21 cellular contexts compared by ENCODE assay signal in the genomic region with DNA sequence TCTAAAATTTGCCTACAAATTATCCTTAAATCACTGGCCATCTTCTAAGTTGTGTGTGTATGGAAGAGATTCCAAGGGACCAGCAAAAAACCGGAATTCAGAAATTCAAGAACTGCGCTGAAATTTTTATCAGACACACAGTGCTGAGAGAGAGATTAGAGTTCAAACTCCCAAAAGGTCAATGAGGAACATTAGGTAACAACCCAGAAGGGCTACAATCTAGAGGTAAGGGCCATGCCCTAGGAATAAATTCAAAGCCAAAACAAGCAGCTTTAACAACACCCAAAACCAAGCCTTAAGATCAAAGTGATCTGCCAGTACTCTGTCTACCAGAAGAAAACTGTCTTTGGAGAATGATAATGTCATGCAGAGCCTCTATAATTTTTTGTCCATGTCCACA. TPM values are rescaled to one million over a fixed set of nuclear protein-coding genes. Genes with fewer than 3 reads are reported as not detected.
DNase-seq lines count a peak whose midpoint lies in the region; ATAC-seq, FAIRE-seq and TF ChIP-seq lines count a peak whose summit lies in the region.
"Had no signal": no experiment of that assay in that cellular context is flagged by ENCODE, and none has a peak within 500 bp of the region (broad histone marks: within the 10 kb centered on the region; RNA-seq: fewer than 3 reads in every experiment).

No MANE protein-coding gene starts in this region.

- H3K4me1 ChIP-seq in astrocyte (ENCODE audit: insufficient read depth, low read length) = peaks cover 4% of the 10 kb centered on the region
- no peaks in the 10 kb centered on the region for H3K4me1 ChIP-seq in HepG2 (ENCODE audit: insufficient read depth, low read length)
- H3K4me1 ChIP-seq: BE2C, Caco-2 had no signal

- no peak overlapping the region for H3K4me3 Mint-ChIP-seq in astrocyte (ENCODE audit: unreplicated experiment)
- H3K4me3 Mint-ChIP-seq in neural crest cell = no peak overlapping the region
- H3K4me3 Mint-ChIP-seq in Calu3 (ENCODE audit: low read depth, unreplicated experiment) = no peak overlapping the region
- H3K4me3 Mint-ChIP-seq: CD4-positive, alpha-beta T cell; H9 had no signal

- intact Hi-C loops in HepG2 (cut with micrococcal nuclease; ENCODE audit: unreplicated experiment) = no loop called here
- intact Hi-C loops in Calu3 (cut with micrococcal nuclease; ENCODE audit: unreplicated experiment) = no loop called here

- no peak for FAIRE-seq in astrocyte (lab: Jason Lieb, UNC)
- peak; percentile 21 for FAIRE-seq in HepG2 (lab: Jason Lieb, UNC)
- FAIRE-seq: GM12891, H1, K562 had no signal

- H3K79me2 ChIP-seq in astrocyte (ENCODE audit: insufficient read depth, low read length) (no peaks in the 10 kb centered on the region), HepG2 (ENCODE audit: insufficient read depth, low read length) (no peaks in the 10 kb centered on the region)

- H2AFZ ChIP-seq in astrocyte (ENCODE audit: low read depth, low read length) (no peak overlapping the region), HepG2 (ENCODE audit: low read length) (no peak overlapping the region)

- TF ChIP-seq EP300 in HepG2 (IDR thresholded peaks at IDR 0.05; ENCODE audit: low read depth in 2 of 2, low read length in 2 of 2) (no peak), HepG2 (CRISPR knock-in tag; IDR thresholded peaks at IDR 0.05; ENCODE audit: borderline replicate concordance) (no peak)

- H3K4me3 ChIP-seq in astrocyte (ENCODE audit: insufficient read depth, low read depth, low read length) (no peak overlapping the region), HepG2 (replicated peaks in 1 of 3; ENCODE audit: insufficient read depth in 1 of 3, low read depth in 2 of 3, low read length in 3 of 3) (no peak overlapping the region)
- H3K4me3 ChIP-seq: K562 had no signal

- DNase-seq in EL (peak; percentile 34), astrocyte (ENCODE audit: low read depth) (no peak), HepG2 (ENCODE audit: low spot score) (no peak), neural crest cell (ENCODE audit: low read depth, low spot score) (no peak), DMS 273 (lab: John Stamatoyannopoulos, UW; ENCODE audit: unreplicated experiment) (no peak), medulla oblongata (ENCODE audit: extremely low spot score) (no peak), Calu3 (no peak)
- DNase-seq: ACHN; BE2C; C1 segment of cervical spinal cord; Caco-2; CD4-positive, alpha-beta T cell; DMS79 treated with DMSO at 0.1 percent for 48 hours; H9; IMR-90 had no signal

- H3K27me3 ChIP-seq in astrocyte (ENCODE audit: insufficient read depth, low read length) (no peaks in the 10 kb centered on the region), HepG2 (ENCODE audit: control insufficient read depth in 1 of 2, insufficient read depth in 2 of 2, low read length in 2 of 2) (no peaks in the 10 kb centered on the region)
- H3K27me3 ChIP-seq: BE2C had no signal

- TF ChIP-seq CTCF in astrocyte (IDR thresholded peaks at IDR 0.05; ENCODE audit: insufficient read depth, low read depth, low read length) = no peak
- TF ChIP-seq CTCF in HepG2 (CRISPR knock-in tag; IDR thresholded peaks at IDR 0.05) = no peak
- no peak for TF ChIP-seq CTCF in neural crest cell (conservative IDR thresholded peaks at IDR 0.05)
- no peak for TF ChIP-seq CTCF in Calu3 (IDR thresholded peaks at IDR 0.05; ENCODE audit: unreplicated experiment)

- no peak for ATAC-seq in HepG2
- ATAC-seq in HG03469 (IDR thresholded peaks at IDR 0.05; ENCODE audit: unreplicated experiment) = no peak
- ATAC-seq: K562 had no signal

- H3K9me3 Mint-ChIP-seq in astrocyte (ENCODE audit: unreplicated experiment) (no peaks in the 10 kb centered on the region), neural crest cell (no peaks in the 10 kb centered on the region), Calu3 (ENCODE audit: low read depth, unreplicated experiment) (no peaks in the 10 kb centered on the region)
- H3K9me3 Mint-ChIP-seq: CD4-positive, alpha-beta T cell; H9 had no signal

- CTCF ChIA-PET in HepG2 (lab: Yijun Ruan, JAX; ENCODE audit: low intra/inter-chr PET ratio, low total read pairs) (no interaction called here), Calu3 (lab: Charles Lee) (interaction anchor here (0.7 kb wide), 1 partner anchor 192 kb away, joined by 4 read pairs; no protein-coding TSS in a partner anchor)

- no peaks in the 10 kb centered on the region for H3K9me3 ChIP-seq in astrocyte (ENCODE audit: insufficient read depth, low read depth, low read length)
- no peaks in the 10 kb centered on the region for H3K9me3 ChIP-seq in HepG2 (ENCODE audit: low read length)
- H3K9me3 ChIP-seq: BE2C, Caco-2 had no signal

- H3K4me2 ChIP-seq in astrocyte (ENCODE audit: low read length) = no peak overlapping the region
- H3K4me2 ChIP-seq in HepG2 (ENCODE audit: low read depth, low read length) = no peak overlapping the region

- WGBS in HepG2 (ENCODE audit: low lambda C conversion rate) = 97% methylated on average over 2 of the region's 2 CpGs

- no peak overlapping the region for H3K27ac ChIP-seq in astrocyte (ENCODE audit: low read depth, low read length)
- no peak overlapping the region for H3K27ac ChIP-seq in HepG2 (ENCODE audit: extremely low read length, insufficient read depth, low read length)
- H3K27ac ChIP-seq: HL-60 had no signal

- no peak overlapping the region for H3K9ac ChIP-seq in astrocyte (ENCODE audit: low read length)
- no peak overlapping the region for H3K9ac ChIP-seq in HepG2 (ENCODE audit: insufficient read depth, low read depth, low read length)

- TF ChIP-seq POLR2A in HepG2 (IDR thresholded peaks at IDR 0.05; ENCODE audit: insufficient read depth in 1 of 2, low read depth in 2 of 2, low read length in 2 of 2) = no peak

- H3K27ac Mint-ChIP-seq in astrocyte (ENCODE audit: unreplicated experiment) = peak overlapping the region; percentile 2
- peak overlapping the region; percentile 36 for H3K27ac Mint-ChIP-seq in neural crest cell (ENCODE audit: unreplicated experiment)
- no peak overlapping the region for H3K27ac Mint-ChIP-seq in Calu3 (ENCODE audit: unreplicated experiment)
- H3K27ac Mint-ChIP-seq: CD4-positive, alpha-beta T cell; H9 had no signal

- no peak for TF ChIP-seq RAD21 in HepG2 (CRISPR knock-in tag; IDR thresholded peaks at IDR 0.05)

- POLR2A ChIA-PET in HepG2 (lab: Yijun Ruan, JAX) = no interaction called here

- H3K36me3 Mint-ChIP-seq in astrocyte (ENCODE audit: low read depth, unreplicated experiment) (peaks cover 2% of the 10 kb centered on the region), neural crest cell (ENCODE audit: low read depth) (peaks cover 4% of the 10 kb centered on the region), Calu3 (ENCODE audit: insufficient read depth, unreplicated experiment) (no peaks in the 10 kb centered on the region)

- H3K27me3 Mint-ChIP-seq in astrocyte (ENCODE audit: low read depth, unreplicated experiment) (no peaks in the 10 kb centered on the region), neural crest cell (ENCODE audit: low read depth) (no peaks in the 10 kb centered on the region), Calu3 (ENCODE audit: unreplicated experiment) (no peaks in the 10 kb centered on the region)
- H3K27me3 Mint-ChIP-seq: CD4-positive, alpha-beta T cell had no signal

- in situ Hi-C loops in HepG2 (cut with HindIII; ENCODE audit: extremely low pct_ligation_motif_present, low pct_unique_long_range_greater_than_20kb) = no loop called here

- no peaks in the 10 kb centered on the region for H3K36me3 ChIP-seq in astrocyte (ENCODE audit: insufficient read depth, low read length)
- H3K36me3 ChIP-seq in HepG2 (replicated peaks in 1 of 2; ENCODE audit: control insufficient read depth in 1 of 2, insufficient read depth in 2 of 2, low read length in 2 of 2) = no peaks in the 10 kb centered on the region; a peak in 2 of 5 replicates

- H4K20me1 ChIP-seq in astrocyte (ENCODE audit: insufficient read depth, low read length) = no peaks in the 10 kb centered on the region
- no peaks in the 10 kb centered on the region for H4K20me1 ChIP-seq in HepG2 (ENCODE audit: insufficient read depth, low read length)

- BruUV-seq in HepG2 (replicated peaks; lab: Mats Ljungman, UMichigan) = no TSS peak
- no TSS peak for BruUV-seq in Calu3 (replicated peaks; lab: Mats Ljungman, UMichigan)

- H3K4me1 Mint-ChIP-seq in astrocyte (ENCODE audit: low read depth, unreplicated experiment) (no peaks in the 10 kb centered on the region), neural crest cell (no peaks in the 10 kb centered on the region), Calu3 (ENCODE audit: low read depth, unreplicated experiment) (no peaks in the 10 kb centered on the region)
- H3K4me1 Mint-ChIP-seq: H9 had no signal

RNA-seq across cellular contexts. Expression of a gene that starts 17.8 kb away (rescaled TPM):
- total RNA-seq in astrocyte (7.0 and 9.2 TPM in 2 replicates), HepG2 (2016; rRNA removed; fragmentation: Illumina TruSeq; extraction: Trizol) (1.9 TPM in 2 replicates), neural crest cell (21.9 and 23.5 TPM in 2 replicates), Calu3 (2022) (1.7 and 1.8 TPM in 2 replicates)
- total RNA-seq in HepG2 (2016; cell fraction: cytosol; rRNA removed; fragmentation: Illumina TruSeq; extraction: Trizol; ENCODE audit: low read depth) = 1.3 TPM in 2 replicates
- 1.8 and 2.0 TPM in 2 replicates for total RNA-seq in HepG2 (2016; cell fraction: insoluble cytoplasmic fraction; rRNA removed; fragmentation: Illumina TruSeq; extraction: Trizol)
- total RNA-seq in HepG2 (2016; cell fraction: membrane; rRNA removed; fragmentation: Illumina TruSeq; extraction: Trizol) = 1.8 and 2.4 TPM in 2 replicates
- total RNA-seq in HepG2 (2016; cell fraction: nucleus; rRNA removed; fragmentation: Illumina TruSeq; extraction: Trizol) = 2.2 TPM in 2 replicates
- 1.4 and 1.7 TPM in 2 replicates for polyA plus RNA-seq in HepG2 (2011; rRNA removed)
- polyA plus RNA-seq in HepG2 (2011; cell fraction: cytosol; rRNA removed) = 0.78 and 0.99 TPM in 2 replicates
- 1.0 and 1.6 TPM in 2 replicates for polyA plus RNA-seq in HepG2 (2011; cell fraction: nucleus; rRNA removed)
- 1.9 and 2.1 TPM in 2 replicates for polyA plus RNA-seq in HepG2 (2012)
- 1.4 and 1.6 TPM in 2 replicates for polyA plus RNA-seq in HepG2 (2016; cell fraction: cytosol; fragmentation: Illumina TruSeq; extraction: Trizol; ENCODE audit: low read depth)
- 2.6 and 2.8 TPM in 2 replicates for polyA plus RNA-seq in HepG2 (2016; cell fraction: insoluble cytoplasmic fraction; fragmentation: Illumina TruSeq; extraction: Trizol; ENCODE audit: low read depth)
- 1.8 and 3.0 TPM in 2 replicates for polyA plus RNA-seq in HepG2 (2016; cell fraction: membrane; fragmentation: Illumina TruSeq; extraction: Trizol; ENCODE audit: low read depth)
- 5.7 and 6.1 TPM in 2 replicates for polyA plus RNA-seq in HepG2 (2016; cell fraction: nucleus; fragmentation: Illumina TruSeq; extraction: Trizol; ENCODE audit: insufficient read depth, low read depth)
- polyA minus RNA-seq in HepG2 (2011; rRNA and poly(A)+ RNA removed; ENCODE audit: low replicate concordance) = 0.20 TPM in 1 of 2 replicates, not detected in the other
- polyA minus RNA-seq in HepG2 (2011; cell fraction: cytosol; rRNA and poly(A)+ RNA removed) = 0.49 and 1.2 TPM in 2 replicates
- 2.4 and 3.1 TPM in 2 replicates for polyA minus RNA-seq in HepG2 (2011; cell fraction: nucleus; rRNA and poly(A)+ RNA removed)
- total RNA-seq: CD4-positive, alpha-beta T cell; HT1080; K562 had no signal
- polyA plus RNA-seq: K562 had no signal

RNA-seq across cellular contexts. Expression of a gene that starts 19.6 kb away (rescaled TPM):
- total RNA-seq in astrocyte = 93.2 and 95.9 TPM in 2 replicates
- total RNA-seq in HepG2 (2016; rRNA removed; fragmentation: Illumina TruSeq; extraction: Trizol) = 31.0 and 36.0 TPM in 2 replicates
- total RNA-seq in HepG2 (2016; cell fraction: cytosol; rRNA removed; fragmentation: Illumina TruSeq; extraction: Trizol; ENCODE audit: low read depth) = 57.2 and 58.4 TPM in 2 replicates
- 26.3 and 34.2 TPM in 2 replicates for total RNA-seq in HepG2 (2016; cell fraction: insoluble cytoplasmic fraction; rRNA removed; fragmentation: Illumina TruSeq; extraction: Trizol)
- 91.5 and 98.2 TPM in 2 replicates for total RNA-seq in HepG2 (2016; cell fraction: membrane; rRNA removed; fragmentation: Illumina TruSeq; extraction: Trizol)
- 38.0 and 44.9 TPM in 2 replicates for total RNA-seq in HepG2 (2016; cell fraction: nucleus; rRNA removed; fragmentation: Illumina TruSeq; extraction: Trizol)
- 16.8 and 17.6 TPM in 2 replicates for polyA plus RNA-seq in HepG2 (2011; rRNA removed)
- 6.9 and 11.3 TPM in 2 replicates for polyA plus RNA-seq in HepG2 (2011; cell fraction: cytosol; rRNA removed)
- 11.1 and 19.2 TPM in 2 replicates for polyA plus RNA-seq in HepG2 (2011; cell fraction: nucleus; rRNA removed)
- polyA plus RNA-seq in HepG2 (2012) = 109 TPM in 2 replicates
- polyA plus RNA-seq in HepG2 (2016; cell fraction: cytosol; fragmentation: Illumina TruSeq; extraction: Trizol; ENCODE audit: low read depth) = 35.4 and 35.7 TPM in 2 replicates
- 27.3 and 28.4 TPM in 2 replicates for polyA plus RNA-seq in HepG2 (2016; cell fraction: insoluble cytoplasmic fraction; fragmentation: Illumina TruSeq; extraction: Trizol; ENCODE audit: low read depth)
- polyA plus RNA-seq in HepG2 (2016; cell fraction: membrane; fragmentation: Illumina TruSeq; extraction: Trizol; ENCODE audit: low read depth) = 40.5 and 45.9 TPM in 2 replicates
- polyA plus RNA-seq in HepG2 (2016; cell fraction: nucleus; fragmentation: Illumina TruSeq; extraction: Trizol; ENCODE audit: insufficient read depth, low read depth) = 58.0 and 62.1 TPM in 2 replicates
- 17.7 and 21.3 TPM in 2 replicates for polyA minus RNA-seq in HepG2 (2011; rRNA and poly(A)+ RNA removed; ENCODE audit: low replicate concordance)
- polyA minus RNA-seq in HepG2 (2011; cell fraction: cytosol; rRNA and poly(A)+ RNA removed) = 38.4 and 54.1 TPM in 2 replicates
- polyA minus RNA-seq in HepG2 (2011; cell fraction: nucleus; rRNA and poly(A)+ RNA removed) = 44.4 and 44.5 TPM in 2 replicates
- 42.0 and 51.4 TPM in 2 replicates for total RNA-seq in neural crest cell
- total RNA-seq in Calu3 (2022) = 45.4 and 46.2 TPM in 2 replicates

RNA-seq across cellular contexts. Expression of a gene that starts 45.7 kb away (rescaled TPM):
- total RNA-seq in astrocyte = 7.7 and 10.4 TPM in 2 replicates
- 26.3 and 35.8 TPM in 2 replicates for total RNA-seq in HepG2 (2016; rRNA removed; fragmentation: Illumina TruSeq; extraction: Trizol)
- total RNA-seq in HepG2 (2016; cell fraction: cytosol; rRNA removed; fragmentation: Illumina TruSeq; extraction: Trizol; ENCODE audit: low read depth) = 1.2 and 1.9 TPM in 2 replicates
- total RNA-seq in HepG2 (2016; cell fraction: insoluble cytoplasmic fraction; rRNA removed; fragmentation: Illumina TruSeq; extraction: Trizol) = 26.7 and 36.1 TPM in 2 replicates
- 10.2 and 11.6 TPM in 2 replicates for total RNA-seq in HepG2 (2016; cell fraction: membrane; rRNA removed; fragmentation: Illumina TruSeq; extraction: Trizol)
- total RNA-seq in HepG2 (2016; cell fraction: nucleus; rRNA removed; fragmentation: Illumina TruSeq; extraction: Trizol) = 13.7 and 14.6 TPM in 2 replicates
- polyA plus RNA-seq in HepG2 (2011; rRNA removed) = 13.3 and 14.7 TPM in 2 replicates
- polyA plus RNA-seq in HepG2 (2011; cell fraction: cytosol; rRNA removed) = 6.8 and 10.1 TPM in 2 replicates
- 5.6 and 8.7 TPM in 2 replicates for polyA plus RNA-seq in HepG2 (2011; cell fraction: nucleus; rRNA removed)
- 19.2 and 21.4 TPM in 2 replicates for polyA plus RNA-seq in HepG2 (2012)
- polyA plus RNA-seq in HepG2 (2016; cell fraction: cytosol; fragmentation: Illumina TruSeq; extraction: Trizol; ENCODE audit: low read depth) = 0.95 and 1.1 TPM in 2 replicates
- 31.6 and 33.7 TPM in 2 replicates for polyA plus RNA-seq in HepG2 (2016; cell fraction: insoluble cytoplasmic fraction; fragmentation: Illumina TruSeq; extraction: Trizol; ENCODE audit: low read depth)
- 4.2 and 4.9 TPM in 2 replicates for polyA plus RNA-seq in HepG2 (2016; cell fraction: membrane; fragmentation: Illumina TruSeq; extraction: Trizol; ENCODE audit: low read depth)
- 21.5 and 22.6 TPM in 2 replicates for polyA plus RNA-seq in HepG2 (2016; cell fraction: nucleus; fragmentation: Illumina TruSeq; extraction: Trizol; ENCODE audit: insufficient read depth, low read depth)
- 9.4 and 13.5 TPM in 2 replicates for polyA minus RNA-seq in HepG2 (2011; rRNA and poly(A)+ RNA removed; ENCODE audit: low replicate concordance)
- 13.7 and 14.9 TPM in 2 replicates for polyA minus RNA-seq in HepG2 (2011; cell fraction: cytosol; rRNA and poly(A)+ RNA removed)
- 9.9 and 14.4 TPM in 2 replicates for polyA minus RNA-seq in HepG2 (2011; cell fraction: nucleus; rRNA and poly(A)+ RNA removed)
- 16.1 and 16.5 TPM in 2 replicates for total RNA-seq in neural crest cell
- total RNA-seq in Calu3 (2022) = 26.6 and 33.2 TPM in 2 replicates
